Comparison of ENCODE assay signal across 14 cellular contexts in the genomic region with DNA sequence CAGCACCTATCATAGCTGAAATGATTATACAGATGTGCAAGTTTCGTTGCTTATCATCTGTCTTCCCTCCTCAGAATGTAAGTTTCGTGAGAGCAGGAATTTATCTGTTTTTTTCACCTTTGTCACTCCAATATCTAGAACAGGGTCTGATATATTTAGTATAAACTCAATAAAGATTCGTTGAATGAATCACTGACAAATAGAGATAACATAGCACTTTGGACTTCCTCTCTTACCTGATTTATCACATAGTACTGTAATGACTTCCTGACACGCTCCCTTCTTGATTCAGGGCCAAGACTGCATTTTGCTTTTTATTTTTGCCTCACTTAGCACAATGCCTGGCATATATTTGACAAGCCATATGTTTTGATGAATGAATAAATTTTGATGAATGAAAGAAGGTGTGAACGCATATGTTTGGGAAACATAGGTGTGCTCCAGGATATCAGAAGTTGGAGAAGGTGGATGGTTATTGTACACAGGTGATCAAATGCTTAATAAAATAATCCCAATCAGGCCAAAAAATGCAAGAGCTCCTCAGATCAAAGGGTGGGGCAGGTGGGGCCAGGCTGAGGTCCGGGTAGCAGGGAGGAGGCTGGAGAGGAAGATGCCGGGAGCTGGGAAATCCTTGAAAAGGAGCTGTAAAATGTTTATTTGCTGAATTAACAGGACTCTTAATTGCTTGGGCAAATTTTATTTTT. TPM values are rescaled to one million over a fixed set of nuclear protein-coding genes. Genes with fewer than 3 reads are reported as not detected.
A peak's percentile ranks its signal among the peaks of the same experiment; 100 is the strongest.
DNase-seq lines count a peak whose midpoint lies in the region; ATAC-seq and TF ChIP-seq lines count a peak whose summit lies in the region.
"Had no signal": no experiment of that assay in that cellular context is flagged by ENCODE, and none has a peak within 500 bp of the region (broad histone marks: within the 10 kb centered on the region; RNA-seq: fewer than 3 reads in every experiment).

No MANE protein-coding gene starts in this region.

- peaks cover 63% of the 10 kb centered on the region for H3K4me1 Mint-ChIP-seq in activated CD8-positive, alpha-beta memory T cell treated with anti-CD3 and anti-CD28 coated beads, Interleukin-2, amount 10 ng/mL, durations not matched to agents 7 days and 5 days
- peaks cover 50% of the 10 kb centered on the region for H3K4me1 Mint-ChIP-seq in activated naive CD8-positive, alpha-beta T cell treated with anti-CD3 and anti-CD28 coated beads, Interleukin-2, amount 10 ng/mL, durations not matched to agents 7 days and 5 days
- H3K4me1 Mint-ChIP-seq in stimulated activated effector memory CD8-positive, alpha-beta T cell treated with anti-CD3 and anti-CD28 coated beads, Interleukin-12 subunit alpha, Interleukin-12 subunit beta, amount 100 ng/mL, for 72 hours = peaks cover 60% of the 10 kb centered on the region

- DNase-seq in activated CD8-positive, alpha-beta memory T cell treated with anti-CD3 and anti-CD28 coated beads, Interleukin-2, amount 10 ng/mL, durations not matched to agents 7 days and 5 days = no peak
- DNase-seq in activated CD8-positive, alpha-beta memory T cell treated with anti-CD3 and anti-CD28 coated beads for 24 hours = no peak
- DNase-seq in NCI-H226 (peak; percentile 70), Right ventricle myocardium inferior (ENCODE audit: missing footprints) (no peak), pons (ENCODE audit: low spot score) (no peak), heart left ventricle (no peak)
- DNase-seq in activated naive CD8-positive, alpha-beta T cell treated with anti-CD3 and anti-CD28 coated beads, Interleukin-2, amount 10 ng/mL, durations not matched to agents 7 days and 5 days = no peak
- no peak for DNase-seq in stimulated activated effector memory CD8-positive, alpha-beta T cell treated with anti-CD3 and anti-CD28 coated beads, Interleukin-12 subunit alpha, Interleukin-12 subunit beta, amount 100 ng/mL, for 72 hours (ENCODE audit: low spot score in 2 of 2)
- DNase-seq: DMS153; MG63; stimulated activated CD4-positive, alpha-beta T cell treated with anti-CD3 and anti-CD28 coated beads, Interleukin-12 subunit alpha, Interleukin-12 subunit beta, amount 100 ng/mL, for 4 hours; T1000 had no signal

- TF ChIP-seq CTCF in heart left ventricle (IDR thresholded peaks at IDR 0.05) = no peak

- no peaks in the 10 kb centered on the region for H3K9me3 ChIP-seq in heart left ventricle
- H3K9me3 ChIP-seq: MG63 had no signal

- no peak for TF ChIP-seq POLR2A in heart left ventricle (IDR thresholded peaks at IDR 0.05)

- no peaks in the 10 kb centered on the region for H3K36me3 ChIP-seq in heart left ventricle
- H3K36me3 ChIP-seq: cardiac muscle cell, MG63 had no signal

- no peaks in the 10 kb centered on the region for H3K36me3 Mint-ChIP-seq in activated CD8-positive, alpha-beta memory T cell treated with anti-CD3 and anti-CD28 coated beads, Interleukin-2, amount 10 ng/mL, durations not matched to agents 7 days and 5 days
- peaks cover 3% of the 10 kb centered on the region for H3K36me3 Mint-ChIP-seq in activated naive CD8-positive, alpha-beta T cell treated with anti-CD3 and anti-CD28 coated beads, Interleukin-2, amount 10 ng/mL, durations not matched to agents 7 days and 5 days
- H3K36me3 Mint-ChIP-seq in stimulated activated effector memory CD8-positive, alpha-beta T cell treated with anti-CD3 and anti-CD28 coated beads, Interleukin-12 subunit alpha, Interleukin-12 subunit beta, amount 100 ng/mL, for 72 hours = no peaks in the 10 kb centered on the region

- intact Hi-C loops in Right ventricle myocardium inferior (cut with DNase I) (no loop called here), heart left ventricle (cut with DNase I) (loop anchor here in 2 of 10 donors (10.0 kb wide), 3 partner anchors 178 to 438 kb away; a partner anchor contains a TSS)

- no peaks in the 10 kb centered on the region for H3K27me3 ChIP-seq in heart left ventricle
- H3K27me3 ChIP-seq: cardiac muscle cell, MG63 had no signal

- no peak overlapping the region for H3K4me3 ChIP-seq in heart left ventricle
- H3K4me3 ChIP-seq: cardiac muscle cell, MG63 had no signal

- peaks cover 0 to 38% (median 0%) of the 10 kb centered on the region in 12 donors for H3K4me1 ChIP-seq in heart left ventricle

- H3K27ac Mint-ChIP-seq in activated CD8-positive, alpha-beta memory T cell treated with anti-CD3 and anti-CD28 coated beads, Interleukin-2, amount 10 ng/mL, durations not matched to agents 7 days and 5 days = peak overlapping the region; percentile 82
- H3K27ac Mint-ChIP-seq in activated naive CD8-positive, alpha-beta T cell treated with anti-CD3 and anti-CD28 coated beads, Interleukin-2, amount 10 ng/mL, durations not matched to agents 7 days and 5 days = peak overlapping the region; percentile 82
- H3K27ac Mint-ChIP-seq in stimulated activated effector memory CD8-positive, alpha-beta T cell treated with anti-CD3 and anti-CD28 coated beads, Interleukin-12 subunit alpha, Interleukin-12 subunit beta, amount 100 ng/mL, for 72 hours = peak overlapping the region; percentile 84

- no peaks in the 10 kb centered on the region for H3K9me3 Mint-ChIP-seq in activated CD8-positive, alpha-beta memory T cell treated with anti-CD3 and anti-CD28 coated beads, Interleukin-2, amount 10 ng/mL, durations not matched to agents 7 days and 5 days (ENCODE audit: low read depth)
- H3K9me3 Mint-ChIP-seq in activated naive CD8-positive, alpha-beta T cell treated with anti-CD3 and anti-CD28 coated beads, Interleukin-2, amount 10 ng/mL, durations not matched to agents 7 days and 5 days = no peaks in the 10 kb centered on the region
- H3K9me3 Mint-ChIP-seq in stimulated activated effector memory CD8-positive, alpha-beta T cell treated with anti-CD3 and anti-CD28 coated beads, Interleukin-12 subunit alpha, Interleukin-12 subunit beta, amount 100 ng/mL, for 72 hours = no peaks in the 10 kb centered on the region

- H3K4me3 Mint-ChIP-seq in activated CD8-positive, alpha-beta memory T cell treated with anti-CD3 and anti-CD28 coated beads, Interleukin-2, amount 10 ng/mL, durations not matched to agents 7 days and 5 days = no peak overlapping the region
- H3K4me3 Mint-ChIP-seq in activated naive CD8-positive, alpha-beta T cell treated with anti-CD3 and anti-CD28 coated beads, Interleukin-2, amount 10 ng/mL, durations not matched to agents 7 days and 5 days = peak overlapping the region; percentile 25
- H3K4me3 Mint-ChIP-seq in stimulated activated effector memory CD8-positive, alpha-beta T cell treated with anti-CD3 and anti-CD28 coated beads, Interleukin-12 subunit alpha, Interleukin-12 subunit beta, amount 100 ng/mL, for 72 hours = peak overlapping the region; percentile 39

- CTCF ChIA-PET in activated CD8-positive, alpha-beta memory T cell treated with anti-CD3 and anti-CD28 coated beads, Interleukin-2, amount 10 ng/mL, durations not matched to agents 7 days and 5 days (lab: Charles Lee) = interaction anchor here (1.1 to 21.2 kb wide), 6 partner anchors 9 to 177 kb away, joined by 3 to 899 read pairs (median 16); a partner anchor contains a TSS

- no peaks in the 10 kb centered on the region for H3K27me3 Mint-ChIP-seq in activated CD8-positive, alpha-beta memory T cell treated with anti-CD3 and anti-CD28 coated beads, Interleukin-2, amount 10 ng/mL, durations not matched to agents 7 days and 5 days
- H3K27me3 Mint-ChIP-seq in activated naive CD8-positive, alpha-beta T cell treated with anti-CD3 and anti-CD28 coated beads, Interleukin-2, amount 10 ng/mL, durations not matched to agents 7 days and 5 days = no peaks in the 10 kb centered on the region

- H3K27ac ChIP-seq in heart left ventricle = no peak overlapping the region
- H3K27ac ChIP-seq: cardiac muscle cell, epithelial cell of prostate had no signal

- POLR2A ChIA-PET in activated naive CD8-positive, alpha-beta T cell treated with anti-CD3 and anti-CD28 coated beads, Interleukin-2, amount 10 ng/mL, durations not matched to agents 7 days and 5 days (lab: Charles Lee) = interaction anchor here (1.0 to 15.5 kb wide), 2 partner anchors 16 to 26 kb away, joined by 6 to 571 read pairs; a partner anchor contains a TSS

- WGBS in heart left ventricle, 4 donors = 61 to 67% (median 65%) methylated on average over 7 of the region's 7 CpGs

- peak; percentile 48 for ATAC-seq in activated CD8-positive, alpha-beta memory T cell treated with anti-CD3 and anti-CD28 coated beads, Interleukin-2, amount 10 ng/mL, durations not matched to agents 7 days and 5 days
- peak; percentile 23 for ATAC-seq in activated naive CD8-positive, alpha-beta T cell treated with anti-CD3 and anti-CD28 coated beads, Interleukin-2, amount 10 ng/mL, durations not matched to agents 7 days and 5 days (ENCODE audit: low read depth)
- peak; percentile 83 for ATAC-seq in stimulated activated effector memory CD8-positive, alpha-beta T cell treated with anti-CD3 and anti-CD28 coated beads, Interleukin-12 subunit alpha, Interleukin-12 subunit beta, amount 100 ng/mL, for 72 hours
- ATAC-seq in Right ventricle myocardium inferior = no peak
- no peak for ATAC-seq in heart left ventricle

RNA-seq across cellular contexts. Expression of a gene that starts 33.0 kb away (rescaled TPM):
- 100 to 1,000 TPM; 361 to 464 TPM for total RNA-seq in activated CD8-positive, alpha-beta memory T cell treated with anti-CD3 and anti-CD28 coated beads, Interleukin-2, amount 10 ng/mL, durations not matched to agents 7 days and 5 days
- 100 to 1,000 TPM; 428 to 445 TPM for total RNA-seq in activated naive CD8-positive, alpha-beta T cell treated with anti-CD3 and anti-CD28 coated beads, Interleukin-2, amount 10 ng/mL, durations not matched to agents 7 days and 5 days
- total RNA-seq in Right ventricle myocardium inferior = 27.8 TPM
- 10 to 100 TPM in 6 of 9 donors, 1 to 10 TPM in 3; 7.0 to 81.8 (median 16.0) TPM for total RNA-seq in heart left ventricle
- polyA plus RNA-seq in heart left ventricle = 10 to 100 TPM in 1 of 2 donors, 1 to 10 TPM in 1; 8.2 to 23.1 TPM

RNA-seq across cellular contexts. Expression of a gene that starts 54.6 kb away (rescaled TPM):
- total RNA-seq in activated CD8-positive, alpha-beta memory T cell treated with anti-CD3 and anti-CD28 coated beads, Interleukin-2, amount 10 ng/mL, durations not matched to agents 7 days and 5 days = 10 to 100 TPM; 17.3 to 17.9 TPM
- total RNA-seq in activated naive CD8-positive, alpha-beta T cell treated with anti-CD3 and anti-CD28 coated beads, Interleukin-2, amount 10 ng/mL, durations not matched to agents 7 days and 5 days = 10 to 100 TPM; 13.8 to 14.7 TPM
- 6.3 TPM for total RNA-seq in Right ventricle myocardium inferior
- 10 to 100 TPM in 1 of 9 donors, 1 to 10 TPM in 8; 5.5 to 10.0 (median 7.3) TPM for total RNA-seq in heart left ventricle
- polyA plus RNA-seq in heart left ventricle = 10 to 100 TPM in 1 of 2 donors, 1 to 10 TPM in 1; 3.1 to 10.7 TPM

RNA-seq across cellular contexts. Expression of a gene that starts 55.0 kb away (rescaled TPM):
- 1 to 10 TPM; 2.7 to 5.7 TPM for total RNA-seq in activated CD8-positive, alpha-beta memory T cell treated with anti-CD3 and anti-CD28 coated beads, Interleukin-2, amount 10 ng/mL, durations not matched to agents 7 days and 5 days
- total RNA-seq in activated naive CD8-positive, alpha-beta T cell treated with anti-CD3 and anti-CD28 coated beads, Interleukin-2, amount 10 ng/mL, durations not matched to agents 7 days and 5 days = 1 to 10 TPM; 1.4 to 2.0 TPM
- total RNA-seq in Right ventricle myocardium inferior = 0.30 TPM
- 1 to 10 TPM in 2 of 9 donors, under 1 TPM in 4, not detected in 3; 0.23 to 2.1 (median 0.75) TPM for total RNA-seq in heart left ventricle
- polyA plus RNA-seq in heart left ventricle = under 1 TPM; 0.15 to 0.73 TPM

Comparison
In these comparisons a context has a peak if more than half of its experiments do, and no peak if none do; other contexts are left out.
1. ATAC-seq: peak in activated CD8-positive, alpha-beta memory T cell treated with anti-CD3 and anti-CD28 coated beads, Interleukin-2, amount 10 ng/mL, durations not matched to agents 7 days and 5 days (single experiment), activated naive CD8-positive, alpha-beta T cell treated with anti-CD3 and anti-CD28 coated beads, Interleukin-2, amount 10 ng/mL, durations not matched to agents 7 days and 5 days (single experiment) and stimulated activated effector memory CD8-positive, alpha-beta T cell treated with anti-CD3 and anti-CD28 coated beads, Interleukin-12 subunit alpha, Interleukin-12 subunit beta, amount 100 ng/mL, for 72 hours (single experiment); none in Right ventricle myocardium inferior (single experiment) and heart left ventricle (0 of 4).
2. RNA of a gene that starts 33.0 kb away (total RNA-seq): 361 to 464 TPM in activated CD8-positive, alpha-beta memory T cell treated with anti-CD3 and anti-CD28 coated beads, Interleukin-2, amount 10 ng/mL, durations not matched to agents 7 days and 5 days and 428 to 445 TPM in activated naive CD8-positive, alpha-beta T cell treated with anti-CD3 and anti-CD28 coated beads, Interleukin-2, amount 10 ng/mL, durations not matched to agents 7 days and 5 days; 27.8 TPM in Right ventricle myocardium inferior (single experiment) and 7.0 to 81.8 TPM in heart left ventricle; every median in the first group is over 4 times any median in the second.
3. Peak in every context shown above with its lines, with median percentiles within 50 percentile points of each other: H3K27ac Mint-ChIP-seq.